ENCODE assay signal across 8 cellular contexts in the genomic region with DNA sequence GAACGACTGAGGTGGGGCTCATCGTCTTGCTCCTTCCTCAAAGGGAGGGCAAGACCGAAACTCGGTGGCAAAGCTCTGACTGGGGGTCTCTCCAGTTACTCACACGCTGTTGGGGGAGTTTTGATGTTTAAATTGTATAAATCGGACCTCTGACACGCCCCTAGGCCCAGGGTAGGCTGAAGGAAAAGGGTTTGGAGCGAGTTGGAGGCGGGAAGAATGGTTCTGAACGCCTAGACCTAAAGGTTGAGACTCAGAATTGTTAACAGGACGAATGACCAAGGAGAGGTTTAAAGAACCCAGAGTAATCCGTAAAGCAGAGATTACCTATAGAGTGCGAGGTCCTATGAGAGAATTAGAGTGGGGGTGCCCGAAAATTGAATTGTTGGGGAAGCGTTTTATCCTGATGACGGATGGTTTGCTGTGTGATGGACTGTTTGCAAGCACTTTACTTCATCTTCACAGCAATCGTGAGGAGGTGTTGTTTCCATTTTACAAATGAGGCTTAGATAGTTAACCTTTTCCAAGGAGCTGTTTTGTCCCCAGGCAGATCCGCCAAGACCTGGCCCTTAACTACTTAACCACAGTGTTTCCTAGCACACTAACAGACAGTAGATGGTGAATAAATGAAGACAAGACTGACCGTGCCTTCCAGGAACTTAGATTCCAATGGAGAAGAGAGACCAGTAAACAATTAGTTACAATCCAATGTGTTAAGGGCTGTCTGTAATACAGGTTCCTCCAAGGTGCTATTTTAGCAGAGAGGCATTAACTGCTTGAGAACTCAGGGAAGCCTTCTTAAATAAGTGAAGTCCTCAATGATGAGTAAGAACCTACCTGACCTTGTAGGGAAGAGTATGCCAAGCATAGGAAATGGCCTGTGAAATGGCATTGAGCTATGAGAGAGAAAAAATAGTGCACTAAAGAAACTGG. TPM values are rescaled to one million over a fixed set of nuclear protein-coding genes. Genes with fewer than 3 reads are reported as not detected.
DNase-seq lines count a peak whose midpoint lies in the region; ATAC-seq and TF ChIP-seq lines count a peak whose summit lies in the region.

No MANE protein-coding gene starts in this region.

- no peak for TF ChIP-seq CTCF in OCI-LY1 (IDR thresholded peaks at IDR 0.05; ENCODE audit: low read length)
- no peak for TF ChIP-seq CTCF in natural killer cell (IDR thresholded peaks at IDR 0.05)

- peaks cover 40% of the 10 kb centered on the region in 2 donors for H3K4me1 Mint-ChIP-seq in natural killer cell

- peaks cover 35% of the 10 kb centered on the region for H3K79me2 ChIP-seq in OCI-LY1 (ENCODE audit: insufficient read depth, low read length)

- H4K20me1 ChIP-seq in OCI-LY1 (ENCODE audit: insufficient read depth, low read length): 0 out of 2 replicates have a peak, but pooled peaks cover 4% of the 10 kb centered on the region

- peak; percentile 61 for DNase-seq in DMS79 treated with DMSO at 0.1 percent for 48 hours (lab: John Stamatoyannopoulos, UW)
- no peak for DNase-seq in effector memory CD4-positive, alpha-beta T cell
- DNase-seq in natural killer cell: no peak
- no peak for DNase-seq in NCI-H1417 treated with DMSO at 0.1 percent for 48 hours (lab: John Stamatoyannopoulos, UW)

- H3K27ac Mint-ChIP-seq in natural killer cell: peak overlapping the region; percentile 96 to 98

- H3K4me3 ChIP-seq in OCI-LY1 (ENCODE audit: low read depth, low read length, poor library complexity, severe bottlenecking): peak overlapping the region; percentile 89
- H3K4me3 ChIP-seq in effector memory CD4-positive, alpha-beta T cell (ENCODE audit: insufficient read depth, low read depth, low read length, poor library complexity, severe bottlenecking): peak overlapping the region; percentile 87

- H3K27me3 ChIP-seq in OCI-LY1 (ENCODE audit: insufficient read depth, low read length): no peaks in the 10 kb centered on the region
- no peaks in the 10 kb centered on the region for H3K27me3 ChIP-seq in effector memory CD4-positive, alpha-beta T cell (replicated peaks; ENCODE audit: control insufficient read depth, insufficient read depth, low read length, poor library complexity, severe bottlenecking)

- intact Hi-C loops in natural killer cell (cut with micrococcal nuclease): loop anchor here (1.0 to 5.0 kb wide), 3 partner anchors 25 to 515 kb away; partner anchors contain the start of genes EEA1, MRPL42 and NUDT4

- H3K36me3 ChIP-seq in OCI-LY1 (ENCODE audit: insufficient read depth, low read length): no peaks in the 10 kb centered on the region
- H3K36me3 ChIP-seq in effector memory CD4-positive, alpha-beta T cell (ENCODE audit: control insufficient read depth, insufficient read depth, low read length): no peaks in the 10 kb centered on the region

- H2AFZ ChIP-seq in OCI-LY1 (ENCODE audit: low read length): peak overlapping the region; percentile 60; the same call in 1 of the 2 replicates

- H3K36me3 Mint-ChIP-seq in natural killer cell: no peaks in the 10 kb centered on the region

- ATAC-seq in natural killer cell (no peak), HG02798 (IDR thresholded peaks at IDR 0.05; ENCODE audit: poor library complexity, unreplicated experiment) (no peak), HG03097 (IDR thresholded peaks at IDR 0.05; ENCODE audit: low FRiP score, unreplicated experiment) (no peak), GM21619 (IDR thresholded peaks at IDR 0.05; ENCODE audit: unreplicated experiment) (no peak)

- H3K9me3 Mint-ChIP-seq in natural killer cell: no peaks in the 10 kb centered on the region

- H3K4me1 ChIP-seq in OCI-LY1 (ENCODE audit: insufficient read depth, low read length, severe bottlenecking): peaks cover 44% of the 10 kb centered on the region
- peaks cover 28% of the 10 kb centered on the region for H3K4me1 ChIP-seq in effector memory CD4-positive, alpha-beta T cell (ENCODE audit: control insufficient read depth, insufficient read depth, low read length, poor library complexity, severe bottlenecking)

- H3F3A ChIP-seq in OCI-LY1 (ENCODE audit: insufficient read depth, low read length): no peaks in the 10 kb centered on the region

- H3K4me3 Mint-ChIP-seq in natural killer cell: peak overlapping the region; percentile 98

- no peaks in the 10 kb centered on the region for H3K9me3 ChIP-seq in OCI-LY1 (ENCODE audit: low read length)
- no peaks in the 10 kb centered on the region for H3K9me3 ChIP-seq in effector memory CD4-positive, alpha-beta T cell (ENCODE audit: control insufficient read depth, low read length)

- peak overlapping the region; percentile 12 for H3K27ac ChIP-seq in OCI-LY1 (ENCODE audit: low read depth, low read length, poor library complexity, severe bottlenecking)
- peak overlapping the region; percentile 92 for H3K27ac ChIP-seq in effector memory CD4-positive, alpha-beta T cell (ENCODE audit: insufficient read depth, low read length, poor library complexity, severe bottlenecking)

- peak overlapping the region; percentile 93 for H3K9ac ChIP-seq in OCI-LY1 (ENCODE audit: low read length)

- H3K27me3 Mint-ChIP-seq in natural killer cell (ENCODE audit: low read depth in 2 of 2): no peaks in the 10 kb centered on the region

- no peaks in the 10 kb centered on the region for H3K9me2 ChIP-seq in OCI-LY1 (ENCODE audit: low read depth, low read length)

- peak overlapping the region; percentile 93 for H3K4me2 ChIP-seq in OCI-LY1 (ENCODE audit: low read length)

RNA-seq across cellular contexts. Expression of gene UBE2N, which starts 0.9 kb away (rescaled TPM):
- total RNA-seq in natural killer cell: 10 to 100 TPM; 72.3 to 79.7 (median 72.9) TPM

RNA-seq across cellular contexts. Expression of gene MRPL42, which starts 24.6 kb away (rescaled TPM):
- total RNA-seq in natural killer cell: 10 to 100 TPM; 36.4 to 42.7 (median 37.1) TPM
